10 cellular contexts compared by ENCODE assay signal in genomic region chr3:71050133-71050520, GRCh38.
DNase-seq lines count a peak whose midpoint lies in the region; ATAC-seq and TF ChIP-seq lines count a peak whose summit lies in the region.
"Had no signal": no experiment of that assay in that cellular context is flagged by ENCODE, and none has a peak within 500 bp of the region (broad histone marks: within the 10 kb centered on the region; RNA-seq: fewer than 3 reads in every experiment).

No MANE protein-coding gene starts in this region.

- H3K4me1 ChIP-seq in mesodermal cell (ENCODE audit: control insufficient read depth, insufficient read depth, low read length, poor library complexity, severe bottlenecking), result peaks cover 65% of the 10 kb centered on the region

- H3K4me3 ChIP-seq in mesodermal cell (ENCODE audit: extremely low read depth, insufficient read depth, low read length, poor library complexity, severe bottlenecking), result no peak overlapping the region

- no peak for ATAC-seq in stimulated activated naive CD8-positive, alpha-beta T cell treated with anti-CD3 and anti-CD28 coated beads, Interleukin-15, Interleukin-2, amounts not matched to agents 100 U/mL and 50 U/mL, for 24 hours
- no peak for ATAC-seq in GM19395 (IDR thresholded peaks at IDR 0.05; ENCODE audit: unreplicated experiment)
- no peak for ATAC-seq in GM18517 (IDR thresholded peaks at IDR 0.05; ENCODE audit: unreplicated experiment)
- ATAC-seq in GM21825 (IDR thresholded peaks at IDR 0.05; ENCODE audit: unreplicated experiment), result no peak

- peaks cover 99% of the 10 kb centered on the region for H3K36me3 Mint-ChIP-seq in stimulated activated naive CD8-positive, alpha-beta T cell treated with anti-CD3 and anti-CD28 coated beads, Interleukin-15, Interleukin-2, amounts not matched to agents 100 ng/mL and 50 ng/mL, for 24 hours (ENCODE audit: low read depth)
- peaks cover 34% of the 10 kb centered on the region for H3K36me3 Mint-ChIP-seq in brain

- no peaks in the 10 kb centered on the region for H3K9me3 ChIP-seq in mesodermal cell (ENCODE audit: control insufficient read depth, low read length)
- H3K9me3 ChIP-seq: neutrophil had no signal

- H3K27ac ChIP-seq in mesodermal cell (ENCODE audit: low read depth, low read length, severe bottlenecking), result peak overlapping the region; percentile 93

- no CpG with 5 or more reads among the region's 2 CpGs for WGBS in mesodermal cell (ENCODE audit: insufficient coverage in 2 of 2), 2 experiments

- peaks cover 100% of the 10 kb centered on the region for H3K4me1 Mint-ChIP-seq in stimulated activated naive CD8-positive, alpha-beta T cell treated with anti-CD3 and anti-CD28 coated beads, Interleukin-15, Interleukin-2, amounts not matched to agents 100 ng/mL and 50 ng/mL, for 24 hours (ENCODE audit: low read depth)
- H3K4me1 Mint-ChIP-seq in brain, result peaks cover 97% of the 10 kb centered on the region

- H3K27ac Mint-ChIP-seq in stimulated activated naive CD8-positive, alpha-beta T cell treated with anti-CD3 and anti-CD28 coated beads, Interleukin-15, Interleukin-2, amounts not matched to agents 100 ng/mL and 50 ng/mL, for 24 hours, result peak overlapping the region; percentile 90
- H3K27ac Mint-ChIP-seq in brain, result peak overlapping the region in 4 of 5 experiments; percentile 10 to 91 (median 66)

- H3K36me3 ChIP-seq in mesodermal cell (ENCODE audit: control insufficient read depth, insufficient read depth, low read length), result peaks cover 11% of the 10 kb centered on the region

- peak overlapping the region; percentile 37 for H3K4me3 Mint-ChIP-seq in stimulated activated naive CD8-positive, alpha-beta T cell treated with anti-CD3 and anti-CD28 coated beads, Interleukin-15, Interleukin-2, amounts not matched to agents 100 ng/mL and 50 ng/mL, for 24 hours
- peak overlapping the region in 3 of 5 experiments; percentile 23 to 41 (median 35) for H3K4me3 Mint-ChIP-seq in brain

- no peaks in the 10 kb centered on the region for H3K27me3 Mint-ChIP-seq in stimulated activated naive CD8-positive, alpha-beta T cell treated with anti-CD3 and anti-CD28 coated beads, Interleukin-15, Interleukin-2, amounts not matched to agents 100 ng/mL and 50 ng/mL, for 24 hours
- peaks cover 3% of the 10 kb centered on the region for H3K27me3 Mint-ChIP-seq in brain

- no peak for DNase-seq in stimulated activated naive CD8-positive, alpha-beta T cell treated with anti-CD3 and anti-CD28 coated beads, Interleukin-15, Interleukin-2, amounts not matched to agents 100 U/mL and 50 U/mL, for 24 hours
- DNase-seq in Ammon's horn (ENCODE audit: low spot score), result no peak
- DNase-seq: NCI-H446 treated with DMSO at 0.1 percent for 48 hours had no signal

- TF ChIP-seq CTCF in brain (conservative IDR thresholded peaks at IDR 0.05), result no peak

- H3K9me3 Mint-ChIP-seq in stimulated activated naive CD8-positive, alpha-beta T cell treated with anti-CD3 and anti-CD28 coated beads, Interleukin-15, Interleukin-2, amounts not matched to agents 100 ng/mL and 50 ng/mL, for 24 hours, result no peaks in the 10 kb centered on the region
- no peaks in the 10 kb centered on the region for H3K9me3 Mint-ChIP-seq in brain
